Comparison of ENCODE assay signal across 8 cellular contexts in genomic region chr12:26113194-26113654, GRCh38. TPM values are rescaled to one million over a fixed set of nuclear protein-coding genes. Genes with fewer than 3 reads are reported as not detected.
DNase-seq lines count a peak whose midpoint lies in the region; ATAC-seq and TF ChIP-seq lines count a peak whose summit lies in the region.

No MANE protein-coding gene starts in this region.

- H3K4me3 Mint-ChIP-seq in glutamatergic neuron (ENCODE audit: unreplicated experiment), result peak overlapping the region; percentile 93

- POLR2A ChIA-PET in PC-3 (lab: Charles Lee; ENCODE audit: unreplicated experiment), result no interaction called here

- H3K9ac ChIP-seq in PC-3 (ENCODE audit: low read length), result peak overlapping the region; percentile 85

- H3F3A ChIP-seq in PC-3 (ENCODE audit: low read length, unreplicated experiment), result peaks cover 7% of the 10 kb centered on the region

- H3K4me1 Mint-ChIP-seq in glutamatergic neuron (ENCODE audit: low read depth, unreplicated experiment), result peaks cover 29% of the 10 kb centered on the region

- peak in 1 of 4 donors; percentile 75 for TF ChIP-seq EP300 in sigmoid colon (IDR thresholded peaks at IDR 0.05)

- H3K27ac ChIP-seq in PC-3 (ENCODE audit: low read length) (peak overlapping the region; percentile 89), sigmoid colon (peak overlapping the region; percentile 91 to 95 (median 92))

- H4K20me1 ChIP-seq in PC-3 (ENCODE audit: low read length), result no peaks in the 10 kb centered on the region

- no peaks in the 10 kb centered on the region for H3K9me2 ChIP-seq in PC-3 (replicated peaks; ENCODE audit: low read length)

- peaks cover 15% of the 10 kb centered on the region for H3K27me3 ChIP-seq in H7 (ENCODE audit: control insufficient read depth, insufficient read depth, low read length)
- H3K27me3 ChIP-seq in PC-3 (ENCODE audit: low read length), result no peaks in the 10 kb centered on the region
- H3K27me3 ChIP-seq in sigmoid colon, result no peaks in the 10 kb centered on the region

- H3K4me2 ChIP-seq in PC-3 (ENCODE audit: low read length), result peak overlapping the region; percentile 90

- TF ChIP-seq CTCF in PC-3 (conservative IDR thresholded peaks at IDR 0.05; ENCODE audit: low read depth, low read length), result no peak
- no peak for TF ChIP-seq CTCF in glutamatergic neuron (IDR thresholded peaks at IDR 0.05; ENCODE audit: partially characterized antibody, unreplicated experiment)
- TF ChIP-seq CTCF in sigmoid colon (IDR thresholded peaks at IDR 0.05), result no peak

- H3K4me1 ChIP-seq in PC-3 (ENCODE audit: insufficient read depth, low read length) (peaks cover 43% of the 10 kb centered on the region), sigmoid colon (peaks cover 0 to 21% (median 18%) of the 10 kb centered on the region in 4 donors)

- peak; percentile 2; the same call in 1 of the 2 replicates for ATAC-seq in PC-3
- no peak for ATAC-seq in HG03045 (IDR thresholded peaks at IDR 0.05; ENCODE audit: unreplicated experiment)
- no peak for ATAC-seq in HG03175 (IDR thresholded peaks at IDR 0.05; ENCODE audit: unreplicated experiment)
- no peak for ATAC-seq in GM19035 (IDR thresholded peaks at IDR 0.05; ENCODE audit: unreplicated experiment)

- TF ChIP-seq POLR2A in sigmoid colon (IDR thresholded peaks at IDR 0.05), result no peak

- H3K9me3 ChIP-seq in PC-3 (ENCODE audit: low read length) (no peaks in the 10 kb centered on the region), sigmoid colon (no peaks in the 10 kb centered on the region)

- H2AFZ ChIP-seq in PC-3 (ENCODE audit: low read length), result peak overlapping the region; percentile 80

- no peaks in the 10 kb centered on the region for H3K36me3 Mint-ChIP-seq in glutamatergic neuron (ENCODE audit: unreplicated experiment)

- no peak overlapping the region for H3K27ac Mint-ChIP-seq in glutamatergic neuron (ENCODE audit: unreplicated experiment)

- CTCF ChIA-PET in PC-3 (lab: Charles Lee), result interaction anchor here (0.5 to 0.7 kb wide), 2 partner anchors 16 to 677 kb away, joined by 3 read pairs; no protein-coding TSS in a partner anchor

- H3K4me3 ChIP-seq in H7 (ENCODE audit: insufficient read depth, low read depth, low read length) (peak overlapping the region; percentile 57), PC-3 (ENCODE audit: low read length) (peak overlapping the region; percentile 71), sigmoid colon (peak overlapping the region in 2 of 4 donors; percentile 55 to 57)

- no TSS peak for BruUV-seq in PC-3 (replicated peaks; lab: Mats Ljungman, UMichigan)

- no peaks in the 10 kb centered on the region for H3K79me2 ChIP-seq in PC-3 (ENCODE audit: low read length)

- WGBS in sigmoid colon, 2 donors, result 9 to 36% methylated on average over 6 of the region's 6 CpGs

- intact Hi-C loops in PC-3 (cut with micrococcal nuclease) (loop anchor here (2.0 to 10.0 kb wide), 2 partner anchors 412 to 520 kb away; no protein-coding TSS in a partner anchor), sigmoid colon (cut with DNase I) (loop anchor here (5.0 kb wide), 3 partner anchors 151 to 719 kb away; partner anchors contain the start of gene ITPR2)

- H3K36me3 ChIP-seq in H7 (replicated peaks; ENCODE audit: control insufficient read depth, insufficient read depth, low read length) (no peaks in the 10 kb centered on the region), PC-3 (ENCODE audit: low read depth, low read length) (no peaks in the 10 kb centered on the region), sigmoid colon (no peaks in the 10 kb centered on the region)

- H3K27me3 Mint-ChIP-seq in glutamatergic neuron (ENCODE audit: unreplicated experiment), result peaks cover 3% of the 10 kb centered on the region

- H3K9me3 Mint-ChIP-seq in glutamatergic neuron (ENCODE audit: unreplicated experiment), result peaks cover 2% of the 10 kb centered on the region

- DNase-seq in H7 (no peak), PC-3 (peak; percentile 46), glutamatergic neuron (no peak), sigmoid colon (no peak)
- no peak for DNase-seq in stimulated activated naive CD4-positive, alpha-beta T cell treated with Interleukin-2 at 50 U/mL for 16 hours (lab: John Stamatoyannopoulos, UW)

RNA-seq across cellular contexts. Expression of gene BHLHE41, which starts 11.6 kb away (rescaled TPM):
- total RNA-seq in H7 (2014; rRNA removed; shearing (Covaris generic)), result 0.14 and 0.33 TPM in 2 replicates
- 77.6 and 81.0 TPM in 2 replicates for total RNA-seq in PC-3 (2014; rRNA removed)
- total RNA-seq in glutamatergic neuron (ENCODE audit: unreplicated experiment), result 3.6 TPM
- 1 to 10 TPM; 3.9 to 6.4 (median 6.0) TPM for total RNA-seq in sigmoid colon
- 10 to 100 TPM in 1 of 3 donors, 1 to 10 TPM in 2; 4.8 to 12.6 (median 6.2) TPM for polyA plus RNA-seq in sigmoid colon

Comparison
In these comparisons a context has a peak if more than half of its experiments do, and no peak if none do; other contexts are left out.
1. RNA of gene BHLHE41, which starts 11.6 kb away (total RNA-seq): 77.6 to 81.0 TPM in PC-3; 3.9 to 6.4 TPM in sigmoid colon, 3.6 TPM in glutamatergic neuron (single experiment) and 0.14 to 0.33 TPM in H7; every median in the first group is over 10 times any median in the second.